ENCODE assay signal across 28 cellular contexts in genomic region chr2:221322741-221323140, GRCh38.
"Had no signal": no experiment of that assay in that cellular context is flagged by ENCODE, and none has a peak within 500 bp of the region (broad histone marks: within the 10 kb centered on the region; RNA-seq: fewer than 3 reads in every experiment).

No MANE protein-coding gene starts in this region.

- H3K27ac ChIP-seq: breast epithelium, dorsolateral prefrontal cortex, esophagus squamous epithelium, gastrocnemius medialis, left lung, neutrophil, parathyroid adenoma, right lobe of liver, skin epidermis, tibial nerve had no signal

- FAIRE-seq: colon, urothelium cell line had no signal

- H3K4me1 ChIP-seq: breast epithelium, esophagus squamous epithelium, gastrocnemius medialis, left lung, parathyroid adenoma, right lobe of liver, tibial nerve had no signal

- H3K4me1 Mint-ChIP-seq: activated naive CD8-positive, alpha-beta T cell treated with anti-CD3 and anti-CD28 coated beads, Interleukin-2, amount 10 ng/mL, durations not matched to agents 7 days and 5 days; central memory CD8-positive, alpha-beta T cell; natural killer cell; stimulated activated effector memory CD8-positive, alpha-beta T cell treated with anti-CD3 and anti-CD28 coated beads, Interleukin-12 subunit alpha, Interleukin-12 subunit beta, amount 100 ng/mL, for 72 hours; stimulated activated naive CD8-positive, alpha-beta T cell treated with anti-CD3 and anti-CD28 coated beads, Interleukin-15, amount 100 ng/mL, for 72 hours had no signal

- H3K9ac ChIP-seq: parathyroid adenoma had no signal

- H3K36me3 ChIP-seq: breast epithelium, esophagus squamous epithelium, gastrocnemius medialis, left lung, neutrophil, right lobe of liver, tibial nerve had no signal

- ATAC-seq: activated T-cell treated with anti-CD3 and anti-CD28 coated beads, Interleukin-2, amount 50 U/mL, for 72 hours; effector memory CD8-positive, alpha-beta T cell; gastrocnemius medialis; left lung; natural killer cell; stimulated activated effector memory CD8-positive, alpha-beta T cell treated with anti-CD3 and anti-CD28 coated beads, Interleukin-12 subunit alpha, Interleukin-12 subunit beta, amount 100 ng/mL, for 72 hours; stimulated activated naive CD8-positive, alpha-beta T cell treated with anti-CD3 and anti-CD28 coated beads, Interleukin-15, amount 100 ng/mL, for 72 hours had no signal

- H3K9me3 ChIP-seq: breast epithelium, esophagus squamous epithelium, gastrocnemius medialis, neutrophil, right lobe of liver, tibial nerve had no signal

- H3K9me3 Mint-ChIP-seq: activated CD4-positive, alpha-beta memory T cell treated with anti-CD3 and anti-CD28 coated beads for 36 hours; activated naive CD4-positive, alpha-beta T cell treated with anti-CD3 and anti-CD28 coated beads for 36 hours; activated naive CD8-positive, alpha-beta T cell treated with anti-CD3 and anti-CD28 coated beads, Interleukin-2, amount 10 ng/mL, durations not matched to agents 7 days and 5 days; activated T-cell treated with anti-CD3 and anti-CD28 coated beads, Interleukin-2, amount 50 U/mL, for 72 hours; central memory CD8-positive, alpha-beta T cell; effector memory CD8-positive, alpha-beta T cell; stimulated activated effector memory CD8-positive, alpha-beta T cell treated with anti-CD3 and anti-CD28 coated beads, Interleukin-12 subunit alpha, Interleukin-12 subunit beta, amount 100 ng/mL, for 72 hours had no signal

- H3K36me3 Mint-ChIP-seq: activated CD4-positive, alpha-beta memory T cell treated with anti-CD3 and anti-CD28 coated beads for 36 hours; activated naive CD8-positive, alpha-beta T cell treated with anti-CD3 and anti-CD28 coated beads, Interleukin-2, amount 10 ng/mL, durations not matched to agents 7 days and 5 days; natural killer cell; stimulated activated effector memory CD8-positive, alpha-beta T cell treated with anti-CD3 and anti-CD28 coated beads, Interleukin-12 subunit alpha, Interleukin-12 subunit beta, amount 100 ng/mL, for 72 hours had no signal

- H3K27me3 Mint-ChIP-seq: activated naive CD8-positive, alpha-beta T cell treated with anti-CD3 and anti-CD28 coated beads, Interleukin-2, amount 10 ng/mL, durations not matched to agents 7 days and 5 days had no signal

- H3K4me3 Mint-ChIP-seq: activated CD4-positive, alpha-beta memory T cell treated with anti-CD3 and anti-CD28 coated beads for 36 hours; activated naive CD4-positive, alpha-beta T cell treated with anti-CD3 and anti-CD28 coated beads for 36 hours; activated naive CD8-positive, alpha-beta T cell treated with anti-CD3 and anti-CD28 coated beads, Interleukin-2, amount 10 ng/mL, durations not matched to agents 7 days and 5 days; activated T-cell treated with anti-CD3 and anti-CD28 coated beads, Interleukin-2, amount 50 U/mL, for 72 hours; central memory CD8-positive, alpha-beta T cell; effector memory CD8-positive, alpha-beta T cell; natural killer cell; stimulated activated effector memory CD8-positive, alpha-beta T cell treated with anti-CD3 and anti-CD28 coated beads, Interleukin-12 subunit alpha, Interleukin-12 subunit beta, amount 100 ng/mL, for 72 hours; stimulated activated naive CD8-positive, alpha-beta T cell treated with anti-CD3 and anti-CD28 coated beads, Interleukin-15, amount 100 ng/mL, for 72 hours; T-helper 1 cell treated with Interleukin-12 subunit alpha and Interleukin-12 subunit beta and Interleukin-4 antibody, amounts not matched to agents 30 μg/mL and 1 μg/mL, for 36 hours had no signal

- H3K4me3 ChIP-seq: breast epithelium, dorsolateral prefrontal cortex, esophagus squamous epithelium, gastrocnemius medialis, left lung, right lobe of liver, skin epidermis, tibial nerve had no signal

- DNase-seq: activated CD4-positive, alpha-beta memory T cell treated with anti-CD3 and anti-CD28 coated beads for 36 hours; activated CD4-positive, alpha-beta T cell treated with anti-CD3 and anti-CD28 coated beads for 48 hours; activated effector memory CD4-positive, alpha-beta T cell treated with Interleukin-2 at 50 U/mL for 16 hours; activated naive CD4-positive, alpha-beta T cell treated with anti-CD3 and anti-CD28 coated beads for 36 hours; activated naive CD8-positive, alpha-beta T cell treated with anti-CD3 and anti-CD28 coated beads, Interleukin-2, amount 10 ng/mL, durations not matched to agents 7 days and 5 days; activated T-cell treated with anti-CD3 and anti-CD28 coated beads, Interleukin-2, amount 50 U/mL, for 72 hours; amniotic stem cell; dorsolateral prefrontal cortex; effector memory CD8-positive, alpha-beta T cell; esophagus squamous epithelium; gastrocnemius medialis; hypothalamus; left lung; natural killer cell; right lobe of liver; stimulated activated CD4-positive, alpha-beta T cell treated with anti-CD3 and anti-CD28 coated beads, Interleukin-2, amount 100 ng/mL, for 24 hours; stimulated activated naive CD8-positive, alpha-beta T cell treated with anti-CD3 and anti-CD28 coated beads, Interleukin-15, amount 100 ng/mL, for 72 hours; T1000 had no signal

- H3K27ac Mint-ChIP-seq: activated CD4-positive, alpha-beta memory T cell treated with anti-CD3 and anti-CD28 coated beads for 36 hours; activated naive CD4-positive, alpha-beta T cell treated with anti-CD3 and anti-CD28 coated beads for 36 hours; activated naive CD8-positive, alpha-beta T cell treated with anti-CD3 and anti-CD28 coated beads, Interleukin-2, amount 10 ng/mL, durations not matched to agents 7 days and 5 days; activated T-cell treated with anti-CD3 and anti-CD28 coated beads, Interleukin-2, amount 50 U/mL, for 72 hours; effector memory CD8-positive, alpha-beta T cell; natural killer cell; stimulated activated effector memory CD8-positive, alpha-beta T cell treated with anti-CD3 and anti-CD28 coated beads, Interleukin-12 subunit alpha, Interleukin-12 subunit beta, amount 100 ng/mL, for 72 hours; stimulated activated naive CD8-positive, alpha-beta T cell treated with anti-CD3 and anti-CD28 coated beads, Interleukin-15, amount 100 ng/mL, for 72 hours; T-helper 1 cell treated with Interleukin-12 subunit alpha and Interleukin-12 subunit beta and Interleukin-4 antibody, amounts not matched to agents 30 μg/mL and 1 μg/mL, for 36 hours had no signal
